8 cellular contexts compared by ENCODE assay signal in genomic region chr2:42127425-42128424, GRCh38. TPM values are rescaled to one million over a fixed set of nuclear protein-coding genes. Genes with fewer than 3 reads are reported as not detected.
DNase-seq lines count a peak whose midpoint lies in the region; ATAC-seq, FAIRE-seq and TF ChIP-seq lines count a peak whose summit lies in the region.

No MANE protein-coding gene starts in this region.

- DNase-seq in GM12864 (ENCODE audit: low read depth) = peak; percentile 90
- DNase-seq in Karpas-422 = peak; percentile 77
- DNase-seq in left lung = no peak
- DNase-seq in kidney = no peak
- DNase-seq in heart left ventricle = no peak
- no peak for DNase-seq in mucosa of gallbladder (ENCODE audit: low spot score)
- no peak for DNase-seq in NCI-H1694 (lab: John Stamatoyannopoulos, UW)

- no peaks in the 10 kb centered on the region for H3K36me3 ChIP-seq in Karpas-422 (ENCODE audit: insufficient read depth, low read length)
- no peaks in the 10 kb centered on the region for H3K36me3 ChIP-seq in left lung
- H3K36me3 ChIP-seq in kidney (ENCODE audit: control insufficient read depth in 1 of 2, insufficient read depth in 2 of 2, low read length in 2 of 2) = no peaks in the 10 kb centered on the region
- no peaks in the 10 kb centered on the region for H3K36me3 ChIP-seq in heart left ventricle

- TF ChIP-seq POLR2A in heart left ventricle (IDR thresholded peaks at IDR 0.05) = no peak

- TF ChIP-seq CTCF in GM12864 (IDR thresholded peaks at IDR 0.05; ENCODE audit: low read depth, low read length, missing control alignments) = no peak
- no peak for TF ChIP-seq CTCF in left lung (IDR thresholded peaks at IDR 0.05)
- TF ChIP-seq CTCF in kidney (IDR thresholded peaks at IDR 0.05; ENCODE audit: borderline replicate concordance, extremely low read depth, insufficient read depth) = no peak
- no peak for TF ChIP-seq CTCF in heart left ventricle (IDR thresholded peaks at IDR 0.05)

- no peaks in the 10 kb centered on the region for H3K9me2 ChIP-seq in Karpas-422 (replicated peaks; ENCODE audit: insufficient read depth, low read length)

- peak overlapping the region; percentile 46 for H3K4me2 ChIP-seq in Karpas-422 (ENCODE audit: low read depth, low read length, poor library complexity, severe bottlenecking)

- ATAC-seq in GM21529 (IDR thresholded peaks at IDR 0.05; ENCODE audit: unreplicated experiment) (peak; percentile 53), left lung (peak; percentile 76), heart left ventricle (no peak)

- H3K9ac ChIP-seq in Karpas-422 (ENCODE audit: low read length) = no peak overlapping the region
- H3K9ac ChIP-seq in kidney (ENCODE audit: low read length in 2 of 2) = no peak overlapping the region

- H4K20me1 ChIP-seq in Karpas-422 (ENCODE audit: insufficient read depth, low read depth, low read length) = no peaks in the 10 kb centered on the region

- peaks cover 65% of the 10 kb centered on the region for H3K4me1 ChIP-seq in Karpas-422 (ENCODE audit: low read length)
- H3K4me1 ChIP-seq in left lung = peaks cover 27 to 74% of the 10 kb centered on the region in 2 donors
- H3K4me1 ChIP-seq in kidney (ENCODE audit: control insufficient read depth in 1 of 2, insufficient read depth in 1 of 2, low read depth in 1 of 2, low read length in 2 of 2) = peaks cover 9 to 25% of the 10 kb centered on the region in 2 donors
- H3K4me1 ChIP-seq in heart left ventricle = peaks cover 0 to 84% (median 16%) of the 10 kb centered on the region in 12 donors

- intact Hi-C loops in left lung (cut with DNase I) = no loop called here
- intact Hi-C loops in kidney (cut with DNase I) = no loop called here
- intact Hi-C loops in heart left ventricle (cut with DNase I) = no loop called here

- H3K27ac ChIP-seq in Karpas-422 (ENCODE audit: low read length) (no peak overlapping the region), left lung (peak overlapping the region; percentile 45 to 60), kidney (ENCODE audit: low read depth in 2 of 2, low read length in 2 of 2) (no peak overlapping the region), heart left ventricle (peak overlapping the region in 1 of 12 donors; percentile 77)

- FAIRE-seq in kidney (lab: Jason Lieb, UNC) = no peak

- H3K9me3 ChIP-seq in Karpas-422 (ENCODE audit: low read length) = no peaks in the 10 kb centered on the region
- no peaks in the 10 kb centered on the region for H3K9me3 ChIP-seq in left lung
- H3K9me3 ChIP-seq in kidney (ENCODE audit: control insufficient read depth in 1 of 2, low read length in 2 of 2) = no peaks in the 10 kb centered on the region
- no peaks in the 10 kb centered on the region for H3K9me3 ChIP-seq in heart left ventricle

- no peaks in the 10 kb centered on the region for H3K79me2 ChIP-seq in Karpas-422 (ENCODE audit: low read length)

- H3K4me3 ChIP-seq in GM12864 (ENCODE audit: low read depth, low read length) (peak overlapping the region; percentile 32; the same call in 1 of the 2 replicates), Karpas-422 (ENCODE audit: low read length) (no peak overlapping the region; the same call in 1 of the 2 replicates), left lung (no peak overlapping the region), kidney (ENCODE audit: low read length in 2 of 2) (no peak overlapping the region), heart left ventricle (no peak overlapping the region)

- no peaks in the 10 kb centered on the region for H3K27me3 ChIP-seq in Karpas-422 (ENCODE audit: low read length)
- peaks cover 0 to 6% of the 10 kb centered on the region in 2 donors for H3K27me3 ChIP-seq in left lung
- H3K27me3 ChIP-seq in heart left ventricle = no peaks in the 10 kb centered on the region

- H2AFZ ChIP-seq in Karpas-422 (ENCODE audit: low read length) = no peak overlapping the region

- WGBS in heart left ventricle, 4 donors = 81 to 91% (median 88%) methylated on average over 5 of the region's 5 CpGs

RNA-seq across cellular contexts. Expression of gene EML4, which starts 41.4 kb away (rescaled TPM):
- total RNA-seq in Karpas-422 (2014; rRNA removed; shearing (Covaris generic); ENCODE audit: low replicate concordance) = 61.1 and 74.8 TPM in 2 replicates
- 10 to 100 TPM; 77.5 to 79.3 TPM for total RNA-seq in left lung
- 53.6 TPM for total RNA-seq in kidney
- 13.0 TPM for polyA plus RNA-seq in kidney (ENCODE audit: insufficient read depth, low read depth, low replicate concordance)
- total RNA-seq in heart left ventricle = 10 to 100 TPM in 2 of 9 donors, 1 to 10 TPM in 7; 3.5 to 32.8 (median 5.7) TPM
- polyA plus RNA-seq in heart left ventricle = 1 to 10 TPM; 2.3 to 3.7 TPM
- total RNA-seq in mucosa of gallbladder = 111 TPM

Comparison
In these comparisons a context has a peak if more than half of its experiments do, and no peak if none do; other contexts are left out.
1. DNase-seq: peak in GM12864 (single experiment) and Karpas-422 (single experiment); none in left lung (0 of 2), kidney (single experiment), heart left ventricle (0 of 5), mucosa of gallbladder (single experiment) and NCI-H1694 (single experiment).
2. ATAC-seq: peak in GM21529 (single experiment) and left lung (single experiment); none in heart left ventricle (0 of 4).
3. H3K27ac ChIP-seq: peak in left lung (2 of 2); none in Karpas-422 (single experiment) and kidney (0 of 2).